18 cellular contexts compared by ENCODE assay signal in genomic region chr2:27363933-27364332, GRCh38. TPM values are rescaled to one million over a fixed set of nuclear protein-coding genes. Genes with fewer than 3 reads are reported as not detected.
DNase-seq lines count a peak whose midpoint lies in the region; ATAC-seq, FAIRE-seq and TF ChIP-seq lines count a peak whose summit lies in the region.
"Had no signal": no experiment of that assay in that cellular context is flagged by ENCODE, and none has a peak within 500 bp of the region (broad histone marks: within the 10 kb centered on the region; RNA-seq: fewer than 3 reads in every experiment).

No MANE protein-coding gene starts in this region.

- H3K9me3 ChIP-seq in HepG2 (ENCODE audit: low read length) (no peaks in the 10 kb centered on the region), right lobe of liver (no peaks in the 10 kb centered on the region)
- H3K9me3 ChIP-seq: BE2C, MG63 had no signal

- CTCF ChIA-PET in activated CD4-positive, alpha-beta T cell treated with anti-CD3 and anti-CD28 coated beads for 36 hours (lab: Charles Lee) = no interaction called here
- CTCF ChIA-PET in HepG2 (lab: Yijun Ruan, JAX; ENCODE audit: low intra/inter-chr PET ratio, low total read pairs) = no interaction called here

- in situ Hi-C loops in HepG2 (cut with HindIII; ENCODE audit: extremely low pct_ligation_motif_present, low pct_unique_long_range_greater_than_20kb) = no loop called here

- TF ChIP-seq RAD21 in HepG2 (CRISPR knock-in tag; IDR thresholded peaks at IDR 0.05) = no peak

- ATAC-seq in activated CD4-positive, alpha-beta T cell treated with anti-CD3 and anti-CD28 coated beads for 36 hours = peak; percentile 34
- ATAC-seq in HepG2 = peak; percentile 12
- ATAC-seq in right lobe of liver = no peak
- ATAC-seq in stimulated activated effector memory CD8-positive, alpha-beta T cell treated with anti-CD3 and anti-CD28 coated beads, Interleukin-12 subunit alpha, Interleukin-12 subunit beta, amount 100 ng/mL, for 72 hours = peak; percentile 21

- peak overlapping the region; percentile 5 for H3K27ac Mint-ChIP-seq in activated CD4-positive, alpha-beta T cell treated with anti-CD3 and anti-CD28 coated beads for 36 hours
- peak overlapping the region; percentile 45 for H3K27ac Mint-ChIP-seq in stimulated activated effector memory CD8-positive, alpha-beta T cell treated with anti-CD3 and anti-CD28 coated beads, Interleukin-12 subunit alpha, Interleukin-12 subunit beta, amount 100 ng/mL, for 72 hours

- peaks cover 28% of the 10 kb centered on the region for H3K4me1 Mint-ChIP-seq in activated CD4-positive, alpha-beta T cell treated with anti-CD3 and anti-CD28 coated beads for 36 hours
- H3K4me1 Mint-ChIP-seq in stimulated activated effector memory CD8-positive, alpha-beta T cell treated with anti-CD3 and anti-CD28 coated beads, Interleukin-12 subunit alpha, Interleukin-12 subunit beta, amount 100 ng/mL, for 72 hours = peaks cover 18% of the 10 kb centered on the region

- H3K27ac ChIP-seq in HepG2 (ENCODE audit: extremely low read length, insufficient read depth, low read length) (no peak overlapping the region), right lobe of liver (no peak overlapping the region)
- H3K27ac ChIP-seq: PC-9 had no signal

- peaks cover 13% of the 10 kb centered on the region for H3K79me2 ChIP-seq in HepG2 (ENCODE audit: insufficient read depth, low read length)

- H3K27me3 Mint-ChIP-seq in activated CD4-positive, alpha-beta T cell treated with anti-CD3 and anti-CD28 coated beads for 36 hours = no peaks in the 10 kb centered on the region
- H3K27me3 Mint-ChIP-seq: CD4-positive, alpha-beta memory T cell had no signal

- H3K4me2 ChIP-seq in HepG2 (ENCODE audit: low read depth, low read length) = no peak overlapping the region
- H3K4me2 ChIP-seq: PC-9 had no signal

- no TSS peak for BruUV-seq in HepG2 (replicated peaks; lab: Mats Ljungman, UMichigan)

- no peak overlapping the region for H3K4me3 Mint-ChIP-seq in activated CD4-positive, alpha-beta T cell treated with anti-CD3 and anti-CD28 coated beads for 36 hours
- H3K4me3 Mint-ChIP-seq in stimulated activated effector memory CD8-positive, alpha-beta T cell treated with anti-CD3 and anti-CD28 coated beads, Interleukin-12 subunit alpha, Interleukin-12 subunit beta, amount 100 ng/mL, for 72 hours = no peak overlapping the region
- H3K4me3 Mint-ChIP-seq: CD4-positive, alpha-beta memory T cell had no signal

- TF ChIP-seq EP300 in HepG2 (IDR thresholded peaks at IDR 0.05; ENCODE audit: low read depth in 2 of 2, low read length in 2 of 2) = no peak
- no peak for TF ChIP-seq EP300 in HepG2 (CRISPR knock-in tag; IDR thresholded peaks at IDR 0.05; ENCODE audit: borderline replicate concordance)

- no peak for FAIRE-seq in HepG2 (lab: Jason Lieb, UNC)
- FAIRE-seq: H1 had no signal

- H3K36me3 ChIP-seq in HepG2 (replicated peaks in 1 of 2; ENCODE audit: control insufficient read depth in 1 of 2, insufficient read depth in 2 of 2, low read length in 2 of 2) (peaks cover 19 to 48% of the 10 kb centered on the region in 2 experiments), right lobe of liver (peaks cover 0 to 51% (median 22%) of the 10 kb centered on the region in 4 donors)

- TF ChIP-seq POLR2A in HepG2 (IDR thresholded peaks at IDR 0.05; ENCODE audit: insufficient read depth in 1 of 2, low read depth in 2 of 2, low read length in 2 of 2) (no peak), right lobe of liver (IDR thresholded peaks at IDR 0.05) (no peak)

- intact Hi-C loops in activated CD4-positive, alpha-beta T cell treated with anti-CD3 and anti-CD28 coated beads for 36 hours (cut with DNase I, micrococcal nuclease) = no loop called here
- intact Hi-C loops in HepG2 (cut with micrococcal nuclease; ENCODE audit: unreplicated experiment) (no loop called here), right lobe of liver (cut with DNase I) (loop anchor here in 1 of 2 donors (10.0 kb wide), 1 partner anchor 49 kb away; no protein-coding TSS in a partner anchor)

- TF ChIP-seq CTCF in HepG2 (CRISPR knock-in tag; IDR thresholded peaks at IDR 0.05) = no peak
- no peak for TF ChIP-seq CTCF in right lobe of liver (IDR thresholded peaks at IDR 0.05)

- no peaks in the 10 kb centered on the region for H4K20me1 ChIP-seq in HepG2 (ENCODE audit: insufficient read depth, low read length)

- H3K27me3 ChIP-seq in HepG2 (ENCODE audit: control insufficient read depth in 1 of 2, insufficient read depth in 2 of 2, low read length in 2 of 2) (no peaks in the 10 kb centered on the region), right lobe of liver (no peaks in the 10 kb centered on the region)
- H3K27me3 ChIP-seq: BE2C, MG63 had no signal

- H3K4me1 ChIP-seq in HepG2 (ENCODE audit: insufficient read depth, low read length) (peaks cover 23% of the 10 kb centered on the region), right lobe of liver (peaks cover 0 to 2% (median 0%) of the 10 kb centered on the region in 4 donors)
- H3K4me1 ChIP-seq: BE2C had no signal

- WGBS in HepG2 (ENCODE audit: low lambda C conversion rate) = 97% methylated on average over 2 of the region's 2 CpGs
- 71% methylated on average over 2 of the region's 2 CpGs for WGBS in right lobe of liver (ENCODE audit: insufficient coverage, low coverage, low lambda C conversion rate, missing lambda C conversion rate)

- H3K4me3 ChIP-seq in HepG2 (replicated peaks in 1 of 3; ENCODE audit: insufficient read depth in 1 of 3, low read depth in 2 of 3, low read length in 3 of 3) = no peak overlapping the region
- no peak overlapping the region for H3K4me3 ChIP-seq in right lobe of liver
- H3K4me3 ChIP-seq: MG63, PC-9 had no signal

- H3K9ac ChIP-seq in HepG2 (ENCODE audit: insufficient read depth, low read depth, low read length) = no peak overlapping the region

- no peak overlapping the region for H2AFZ ChIP-seq in HepG2 (ENCODE audit: low read length)
- H2AFZ ChIP-seq: PC-9 had no signal

- DNase-seq in activated CD4-positive, alpha-beta T cell treated with anti-CD3 and anti-CD28 coated beads for 36 hours = no peak
- no peak for DNase-seq in activated CD4-positive, alpha-beta T cell treated with anti-CD3 and anti-CD28 coated beads, Interleukin-2, amount 50 U/mL, for 4 hours
- DNase-seq in HepG2 (ENCODE audit: low spot score) (no peak), right lobe of liver (no peak)
- no peak for DNase-seq in stimulated activated effector memory CD8-positive, alpha-beta T cell treated with anti-CD3 and anti-CD28 coated beads, Interleukin-12 subunit alpha, Interleukin-12 subunit beta, amount 100 ng/mL, for 72 hours (ENCODE audit: low spot score in 2 of 2)
- no peak for DNase-seq in stimulated activated CD4-positive, alpha-beta T cell treated with anti-CD3 and anti-CD28 coated beads, Interleukin-15, amount 100 ng/mL, for 24 hours
- DNase-seq: 8988T; BE2C; Calu3; CD4-positive, alpha-beta memory T cell; DMS53; MG63; NCI-H1092 treated with DMSO at 0.1 percent for 48 hours; NCI-H2081 treated with DMSO at 0.1 percent for 48 hours; NCI-H510A; NCI-H774; PC-9 had no signal

- no peaks in the 10 kb centered on the region for H3K9me3 Mint-ChIP-seq in activated CD4-positive, alpha-beta T cell treated with anti-CD3 and anti-CD28 coated beads for 36 hours (ENCODE audit: low read depth)
- H3K9me3 Mint-ChIP-seq in stimulated activated effector memory CD8-positive, alpha-beta T cell treated with anti-CD3 and anti-CD28 coated beads, Interleukin-12 subunit alpha, Interleukin-12 subunit beta, amount 100 ng/mL, for 72 hours = no peaks in the 10 kb centered on the region
- H3K9me3 Mint-ChIP-seq: CD4-positive, alpha-beta memory T cell had no signal

- peaks cover 33% of the 10 kb centered on the region for H3K36me3 Mint-ChIP-seq in activated CD4-positive, alpha-beta T cell treated with anti-CD3 and anti-CD28 coated beads for 36 hours (ENCODE audit: low read depth)
- H3K36me3 Mint-ChIP-seq in stimulated activated effector memory CD8-positive, alpha-beta T cell treated with anti-CD3 and anti-CD28 coated beads, Interleukin-12 subunit alpha, Interleukin-12 subunit beta, amount 100 ng/mL, for 72 hours = peaks cover 66% of the 10 kb centered on the region

- POLR2A ChIA-PET in activated CD4-positive, alpha-beta T cell treated with anti-CD3 and anti-CD28 coated beads for 36 hours (lab: Charles Lee) = interaction anchor here (0.6 kb wide), 1 partner anchor 166 kb away, joined by 3 read pairs; no protein-coding TSS in a partner anchor
- POLR2A ChIA-PET in HepG2 (lab: Yijun Ruan, JAX) = interaction anchor here (0.5 to 9.5 kb wide), 9 partner anchors 7 to 219 kb away, joined by 3 to 125 read pairs (median 4); partner anchors contain the start of genes GTF3C2, MPV17, PPM1G and ZNF512

RNA-seq across cellular contexts. Expression of gene EIF2B4, which starts 6.2 kb away (rescaled TPM):
- total RNA-seq in activated CD4-positive, alpha-beta T cell treated with anti-CD3 and anti-CD28 coated beads for 36 hours = 10 to 100 TPM; 31.0 to 39.2 TPM
- 91.5 and 105 TPM in 2 replicates for total RNA-seq in HepG2 (2016; rRNA removed; fragmentation: Illumina TruSeq; extraction: Trizol)
- total RNA-seq in HepG2 (2016; cell fraction: cytosol; rRNA removed; fragmentation: Illumina TruSeq; extraction: Trizol; ENCODE audit: low read depth) = 13.9 and 14.5 TPM in 2 replicates
- total RNA-seq in HepG2 (2016; cell fraction: insoluble cytoplasmic fraction; rRNA removed; fragmentation: Illumina TruSeq; extraction: Trizol) = 88.4 and 107 TPM in 2 replicates
- total RNA-seq in HepG2 (2016; cell fraction: membrane; rRNA removed; fragmentation: Illumina TruSeq; extraction: Trizol) = 25.8 and 26.5 TPM in 2 replicates
- 66.4 and 73.1 TPM in 2 replicates for total RNA-seq in HepG2 (2016; cell fraction: nucleus; rRNA removed; fragmentation: Illumina TruSeq; extraction: Trizol)
- 96.4 and 99.2 TPM in 2 replicates for polyA plus RNA-seq in HepG2 (2011; rRNA removed)
- polyA plus RNA-seq in HepG2 (2011; cell fraction: cytosol; rRNA removed) = 82.0 and 84.4 TPM in 2 replicates
- 199 and 211 TPM in 2 replicates for polyA plus RNA-seq in HepG2 (2011; cell fraction: nucleus; rRNA removed)
- 96.2 and 105 TPM in 2 replicates for polyA plus RNA-seq in HepG2 (2012)
- 13.6 and 15.3 TPM in 2 replicates for polyA plus RNA-seq in HepG2 (2016; cell fraction: cytosol; fragmentation: Illumina TruSeq; extraction: Trizol; ENCODE audit: low read depth)
- polyA plus RNA-seq in HepG2 (2016; cell fraction: insoluble cytoplasmic fraction; fragmentation: Illumina TruSeq; extraction: Trizol; ENCODE audit: low read depth) = 102 and 106 TPM in 2 replicates
- polyA plus RNA-seq in HepG2 (2016; cell fraction: membrane; fragmentation: Illumina TruSeq; extraction: Trizol; ENCODE audit: low read depth) = 19.0 and 22.6 TPM in 2 replicates
- 162 and 164 TPM in 2 replicates for polyA plus RNA-seq in HepG2 (2016; cell fraction: nucleus; fragmentation: Illumina TruSeq; extraction: Trizol; ENCODE audit: insufficient read depth, low read depth)
- polyA minus RNA-seq in HepG2 (2011; rRNA and poly(A)+ RNA removed; ENCODE audit: low replicate concordance) = 71.1 and 120 TPM in 2 replicates
- 27.4 and 35.3 TPM in 2 replicates for polyA minus RNA-seq in HepG2 (2011; cell fraction: cytosol; rRNA and poly(A)+ RNA removed)
- 60.0 and 61.9 TPM in 2 replicates for polyA minus RNA-seq in HepG2 (2011; cell fraction: nucleus; rRNA and poly(A)+ RNA removed)
- total RNA-seq in right lobe of liver = 10 to 100 TPM; 17.6 to 25.0 (median 20.9) TPM

RNA-seq across cellular contexts. Expression of gene SNX17, which starts 6.5 kb away (rescaled TPM):
- 10 to 100 TPM; 63.9 to 82.1 TPM for total RNA-seq in activated CD4-positive, alpha-beta T cell treated with anti-CD3 and anti-CD28 coated beads for 36 hours
- total RNA-seq in HepG2 (2016; rRNA removed; fragmentation: Illumina TruSeq; extraction: Trizol) (94.9 and 109 TPM in 2 replicates), right lobe of liver (10 to 100 TPM; 50.1 to 58.9 (median 54.1) TPM)
- total RNA-seq in HepG2 (2016; cell fraction: cytosol; rRNA removed; fragmentation: Illumina TruSeq; extraction: Trizol; ENCODE audit: low read depth) = 42.7 and 45.6 TPM in 2 replicates
- 98.2 and 110 TPM in 2 replicates for total RNA-seq in HepG2 (2016; cell fraction: insoluble cytoplasmic fraction; rRNA removed; fragmentation: Illumina TruSeq; extraction: Trizol)
- 56.0 and 66.0 TPM in 2 replicates for total RNA-seq in HepG2 (2016; cell fraction: membrane; rRNA removed; fragmentation: Illumina TruSeq; extraction: Trizol)
- 70.1 and 82.3 TPM in 2 replicates for total RNA-seq in HepG2 (2016; cell fraction: nucleus; rRNA removed; fragmentation: Illumina TruSeq; extraction: Trizol)
- 75.0 and 88.4 TPM in 2 replicates for polyA plus RNA-seq in HepG2 (2011; rRNA removed)
- polyA plus RNA-seq in HepG2 (2011; cell fraction: cytosol; rRNA removed) = 86.7 and 102 TPM in 2 replicates
- 125 TPM in 2 replicates for polyA plus RNA-seq in HepG2 (2011; cell fraction: nucleus; rRNA removed)
- polyA plus RNA-seq in HepG2 (2012) = 71.1 and 79.5 TPM in 2 replicates
- polyA plus RNA-seq in HepG2 (2016; cell fraction: cytosol; fragmentation: Illumina TruSeq; extraction: Trizol; ENCODE audit: low read depth) = 19.3 and 23.5 TPM in 2 replicates
- 82.7 and 86.8 TPM in 2 replicates for polyA plus RNA-seq in HepG2 (2016; cell fraction: insoluble cytoplasmic fraction; fragmentation: Illumina TruSeq; extraction: Trizol; ENCODE audit: low read depth)
- 39.6 and 42.3 TPM in 2 replicates for polyA plus RNA-seq in HepG2 (2016; cell fraction: membrane; fragmentation: Illumina TruSeq; extraction: Trizol; ENCODE audit: low read depth)
- polyA plus RNA-seq in HepG2 (2016; cell fraction: nucleus; fragmentation: Illumina TruSeq; extraction: Trizol; ENCODE audit: insufficient read depth, low read depth) = 97.5 and 97.9 TPM in 2 replicates
- 92.8 and 112 TPM in 2 replicates for polyA minus RNA-seq in HepG2 (2011; rRNA and poly(A)+ RNA removed; ENCODE audit: low replicate concordance)
- 58.3 and 61.2 TPM in 2 replicates for polyA minus RNA-seq in HepG2 (2011; cell fraction: cytosol; rRNA and poly(A)+ RNA removed)
- 97.5 and 98.0 TPM in 2 replicates for polyA minus RNA-seq in HepG2 (2011; cell fraction: nucleus; rRNA and poly(A)+ RNA removed)

RNA-seq across cellular contexts. Expression of gene GTF3C2, which starts 7.4 kb away (rescaled TPM):
- total RNA-seq in activated CD4-positive, alpha-beta T cell treated with anti-CD3 and anti-CD28 coated beads for 36 hours = 10 to 100 TPM; 60.3 to 70.2 TPM
- total RNA-seq in HepG2 (2016; rRNA removed; fragmentation: Illumina TruSeq; extraction: Trizol) (77.5 and 80.0 TPM in 2 replicates), right lobe of liver (10 to 100 TPM; 13.4 to 20.1 (median 16.8) TPM)
- 43.5 and 52.1 TPM in 2 replicates for total RNA-seq in HepG2 (2016; cell fraction: cytosol; rRNA removed; fragmentation: Illumina TruSeq; extraction: Trizol; ENCODE audit: low read depth)
- total RNA-seq in HepG2 (2016; cell fraction: insoluble cytoplasmic fraction; rRNA removed; fragmentation: Illumina TruSeq; extraction: Trizol) = 72.3 and 78.2 TPM in 2 replicates
- 72.9 and 75.0 TPM in 2 replicates for total RNA-seq in HepG2 (2016; cell fraction: membrane; rRNA removed; fragmentation: Illumina TruSeq; extraction: Trizol)
- total RNA-seq in HepG2 (2016; cell fraction: nucleus; rRNA removed; fragmentation: Illumina TruSeq; extraction: Trizol) = 66.4 and 68.7 TPM in 2 replicates
- 110 and 130 TPM in 2 replicates for polyA plus RNA-seq in HepG2 (2011; rRNA removed)
- 66.6 and 78.1 TPM in 2 replicates for polyA plus RNA-seq in HepG2 (2011; cell fraction: cytosol; rRNA removed)
- polyA plus RNA-seq in HepG2 (2011; cell fraction: nucleus; rRNA removed) = 240 and 284 TPM in 2 replicates
- polyA plus RNA-seq in HepG2 (2012) = 68.1 and 83.8 TPM in 2 replicates
- polyA plus RNA-seq in HepG2 (2016; cell fraction: cytosol; fragmentation: Illumina TruSeq; extraction: Trizol; ENCODE audit: low read depth) = 23.7 and 28.2 TPM in 2 replicates
- polyA plus RNA-seq in HepG2 (2016; cell fraction: insoluble cytoplasmic fraction; fragmentation: Illumina TruSeq; extraction: Trizol; ENCODE audit: low read depth) = 86.5 and 95.8 TPM in 2 replicates
- polyA plus RNA-seq in HepG2 (2016; cell fraction: membrane; fragmentation: Illumina TruSeq; extraction: Trizol; ENCODE audit: low read depth) = 59.8 and 70.6 TPM in 2 replicates
- 135 and 154 TPM in 2 replicates for polyA plus RNA-seq in HepG2 (2016; cell fraction: nucleus; fragmentation: Illumina TruSeq; extraction: Trizol; ENCODE audit: insufficient read depth, low read depth)
- 139 and 140 TPM in 2 replicates for polyA minus RNA-seq in HepG2 (2011; rRNA and poly(A)+ RNA removed; ENCODE audit: low replicate concordance)
- polyA minus RNA-seq in HepG2 (2011; cell fraction: cytosol; rRNA and poly(A)+ RNA removed) = 38.4 and 43.3 TPM in 2 replicates
- polyA minus RNA-seq in HepG2 (2011; cell fraction: nucleus; rRNA and poly(A)+ RNA removed) = 99.5 and 107 TPM in 2 replicates

RNA-seq across cellular contexts. Expression of gene ZNF513, which starts 16.6 kb away (rescaled TPM):
- 10 to 100 TPM in 1 of 2 experiments, 1 to 10 TPM in 1; 7.7 to 10.5 TPM for total RNA-seq in activated CD4-positive, alpha-beta T cell treated with anti-CD3 and anti-CD28 coated beads for 36 hours
- 2.4 and 4.9 TPM in 2 replicates for total RNA-seq in HepG2 (2016; rRNA removed; fragmentation: Illumina TruSeq; extraction: Trizol)
- 2.0 and 2.5 TPM in 2 replicates for total RNA-seq in HepG2 (2016; cell fraction: cytosol; rRNA removed; fragmentation: Illumina TruSeq; extraction: Trizol; ENCODE audit: low read depth)
- total RNA-seq in HepG2 (2016; cell fraction: insoluble cytoplasmic fraction; rRNA removed; fragmentation: Illumina TruSeq; extraction: Trizol) = 2.5 and 5.0 TPM in 2 replicates
- total RNA-seq in HepG2 (2016; cell fraction: membrane; rRNA removed; fragmentation: Illumina TruSeq; extraction: Trizol) = 4.0 and 4.3 TPM in 2 replicates
- total RNA-seq in HepG2 (2016; cell fraction: nucleus; rRNA removed; fragmentation: Illumina TruSeq; extraction: Trizol) = 5.5 and 6.1 TPM in 2 replicates
- polyA plus RNA-seq in HepG2 (2011; rRNA removed) = 6.3 and 10.9 TPM in 2 replicates
- 5.5 and 8.5 TPM in 2 replicates for polyA plus RNA-seq in HepG2 (2011; cell fraction: cytosol; rRNA removed)
- 44.0 and 47.8 TPM in 2 replicates for polyA plus RNA-seq in HepG2 (2011; cell fraction: nucleus; rRNA removed)
- polyA plus RNA-seq in HepG2 (2012) = 3.9 and 6.3 TPM in 2 replicates
- polyA plus RNA-seq in HepG2 (2016; cell fraction: cytosol; fragmentation: Illumina TruSeq; extraction: Trizol; ENCODE audit: low read depth) = 2.7 and 2.9 TPM in 2 replicates
- polyA plus RNA-seq in HepG2 (2016; cell fraction: insoluble cytoplasmic fraction; fragmentation: Illumina TruSeq; extraction: Trizol; ENCODE audit: low read depth) = 3.5 and 4.5 TPM in 2 replicates
- polyA plus RNA-seq in HepG2 (2016; cell fraction: membrane; fragmentation: Illumina TruSeq; extraction: Trizol; ENCODE audit: low read depth) = 4.8 TPM in 2 replicates
- polyA plus RNA-seq in HepG2 (2016; cell fraction: nucleus; fragmentation: Illumina TruSeq; extraction: Trizol; ENCODE audit: insufficient read depth, low read depth) = 20.6 TPM in 2 replicates
- polyA minus RNA-seq in HepG2 (2011; rRNA and poly(A)+ RNA removed; ENCODE audit: low replicate concordance) = 4.6 and 10.2 TPM in 2 replicates
- 1.6 and 3.3 TPM in 2 replicates for polyA minus RNA-seq in HepG2 (2011; cell fraction: cytosol; rRNA and poly(A)+ RNA removed)
- polyA minus RNA-seq in HepG2 (2011; cell fraction: nucleus; rRNA and poly(A)+ RNA removed) = 4.9 and 5.1 TPM in 2 replicates
- 10 to 100 TPM in 2 of 6 experiments, 1 to 10 TPM in 4; 6.0 to 14.7 (median 9.8) TPM for total RNA-seq in right lobe of liver

RNA-seq across cellular contexts. Expression of gene MPV17, which starts 41.0 kb away (rescaled TPM):
- total RNA-seq in activated CD4-positive, alpha-beta T cell treated with anti-CD3 and anti-CD28 coated beads for 36 hours = 100 to 1,000 TPM in 1 of 2 experiments, 10 to 100 TPM in 1; 93.4 to 103 TPM
- total RNA-seq in HepG2 (2016; rRNA removed; fragmentation: Illumina TruSeq; extraction: Trizol) = 37.0 and 48.9 TPM in 2 replicates
- 20.8 and 25.9 TPM in 2 replicates for total RNA-seq in HepG2 (2016; cell fraction: cytosol; rRNA removed; fragmentation: Illumina TruSeq; extraction: Trizol; ENCODE audit: low read depth)
- 42.7 and 51.6 TPM in 2 replicates for total RNA-seq in HepG2 (2016; cell fraction: insoluble cytoplasmic fraction; rRNA removed; fragmentation: Illumina TruSeq; extraction: Trizol)
- 26.7 and 29.9 TPM in 2 replicates for total RNA-seq in HepG2 (2016; cell fraction: membrane; rRNA removed; fragmentation: Illumina TruSeq; extraction: Trizol)
- 42.0 and 44.6 TPM in 2 replicates for total RNA-seq in HepG2 (2016; cell fraction: nucleus; rRNA removed; fragmentation: Illumina TruSeq; extraction: Trizol)
- 119 and 129 TPM in 2 replicates for polyA plus RNA-seq in HepG2 (2011; rRNA removed)
- 118 and 122 TPM in 2 replicates for polyA plus RNA-seq in HepG2 (2011; cell fraction: cytosol; rRNA removed)
- 242 and 245 TPM in 2 replicates for polyA plus RNA-seq in HepG2 (2011; cell fraction: nucleus; rRNA removed)
- polyA plus RNA-seq in HepG2 (2012) = 63.5 and 90.0 TPM in 2 replicates
- 24.1 and 27.7 TPM in 2 replicates for polyA plus RNA-seq in HepG2 (2016; cell fraction: cytosol; fragmentation: Illumina TruSeq; extraction: Trizol; ENCODE audit: low read depth)
- polyA plus RNA-seq in HepG2 (2016; cell fraction: insoluble cytoplasmic fraction; fragmentation: Illumina TruSeq; extraction: Trizol; ENCODE audit: low read depth) = 63.3 and 64.7 TPM in 2 replicates
- 36.5 and 39.6 TPM in 2 replicates for polyA plus RNA-seq in HepG2 (2016; cell fraction: membrane; fragmentation: Illumina TruSeq; extraction: Trizol; ENCODE audit: low read depth)
- polyA plus RNA-seq in HepG2 (2016; cell fraction: nucleus; fragmentation: Illumina TruSeq; extraction: Trizol; ENCODE audit: insufficient read depth, low read depth) = 101 and 104 TPM in 2 replicates
- polyA minus RNA-seq in HepG2 (2011; rRNA and poly(A)+ RNA removed; ENCODE audit: low replicate concordance) = 155 and 173 TPM in 2 replicates
- polyA minus RNA-seq in HepG2 (2011; cell fraction: cytosol; rRNA and poly(A)+ RNA removed) = 37.4 and 40.5 TPM in 2 replicates
- 76.9 and 109 TPM in 2 replicates for polyA minus RNA-seq in HepG2 (2011; cell fraction: nucleus; rRNA and poly(A)+ RNA removed)
- total RNA-seq in right lobe of liver = 10 to 100 TPM; 17.2 to 82.3 (median 30.4) TPM

Comparison
In these comparisons a context has a peak if more than half of its experiments do, and no peak if none do; other contexts are left out.
1. ATAC-seq: peak in activated CD4-positive, alpha-beta T cell treated with anti-CD3 and anti-CD28 coated beads for 36 hours (single experiment), HepG2 (single experiment) and stimulated activated effector memory CD8-positive, alpha-beta T cell treated with anti-CD3 and anti-CD28 coated beads, Interleukin-12 subunit alpha, Interleukin-12 subunit beta, amount 100 ng/mL, for 72 hours (single experiment); none in right lobe of liver (0 of 4).